1 cellular context compared by ENCODE assay signal in genomic region chr2:13141315-13141714, GRCh38.
TF ChIP-seq lines count a peak whose summit lies in the region.

No MANE protein-coding gene starts in this region.

TF ChIP-seq in GM12878, 131 proteins besides CTCF, POLR2A, EP300 and RAD21 (continued from another document):
- TF ChIP-seq SKIL (IDR thresholded peaks at IDR 0.05; ENCODE audit: low read depth, poor library complexity, severe bottlenecking) (no peak), BRCA1 (IDR thresholded peaks at IDR 0.05; ENCODE audit: low read depth, low read length) (no peak), HSF1 (IDR thresholded peaks at IDR 0.05; ENCODE audit: low read depth, low read length) (no peak), MTA2 (IDR thresholded peaks at IDR 0.05; ENCODE audit: low read depth) (no peak)
